12 cellular contexts compared by ENCODE assay signal in the genomic region with DNA sequence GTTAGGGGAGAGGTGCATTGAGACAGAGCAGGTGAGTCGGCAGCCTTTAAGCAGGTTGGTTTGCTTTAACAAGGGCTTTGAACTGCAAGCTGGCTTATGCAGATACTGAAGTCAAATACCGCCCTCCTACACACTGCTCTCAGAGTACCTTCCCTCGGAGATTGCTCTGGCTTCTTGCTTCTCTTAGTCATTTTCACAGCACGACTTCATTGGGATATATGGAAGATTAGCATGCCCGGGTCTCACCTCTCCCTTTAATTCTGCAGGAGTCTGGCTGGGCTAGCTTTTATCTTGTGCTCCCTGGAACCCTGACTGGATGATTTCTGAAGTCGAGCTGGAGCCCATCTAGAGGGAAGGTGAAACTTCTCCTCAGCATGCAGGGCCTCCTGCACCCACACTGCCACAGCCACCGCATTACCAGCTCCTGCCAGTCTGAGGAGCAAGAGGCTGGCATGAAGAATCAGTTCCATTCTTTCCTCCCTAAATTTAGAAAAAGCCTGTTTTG.
DNase-seq lines count a peak whose midpoint lies in the region; ATAC-seq, FAIRE-seq and TF ChIP-seq lines count a peak whose summit lies in the region.
"Had no signal": no experiment of that assay in that cellular context is flagged by ENCODE, and none has a peak within 500 bp of the region (broad histone marks: within the 10 kb centered on the region; RNA-seq: fewer than 3 reads in every experiment).

No MANE protein-coding gene starts in this region.

- intact Hi-C loops in mucosa of descending colon (cut with DNase I, micrococcal nuclease): loop anchor here (10.0 kb wide), 2 partner anchors 162 to 692 kb away; partner anchors contain the start of genes HOXD8 (in 1 of the 2) and HOXD9 (in 1 of the 2)

- H3K36me3 ChIP-seq in mucosa of descending colon (ENCODE audit: low read depth): no peaks in the 10 kb centered on the region

- FAIRE-seq in GM12892 (lab: Jason Lieb, UNC): no peak

- ATAC-seq in mucosa of descending colon (no peak), HG03039 (IDR thresholded peaks at IDR 0.05; ENCODE audit: unreplicated experiment) (no peak)

- no peaks in the 10 kb centered on the region for H3K9me3 ChIP-seq in mucosa of descending colon

- no peak overlapping the region for H3K4me3 ChIP-seq in AG10803 (ENCODE audit: low read length)
- H3K4me3 ChIP-seq in mucosa of descending colon: no peak overlapping the region
- H3K4me3 ChIP-seq: skin epidermis had no signal

- no peaks in the 10 kb centered on the region for H3K4me1 ChIP-seq in mucosa of descending colon (ENCODE audit: low read depth)

- no peak for TF ChIP-seq POLR2A in GM12892 (IDR thresholded peaks at IDR 0.05; ENCODE audit: low read depth, low read length)

- TF ChIP-seq CTCF in AG10803 (conservative IDR thresholded peaks at IDR 0.05; ENCODE audit: low read length) (0 out of 2 replicates have a peak, but pooled peaks have one; percentile 7), GM20000 (IDR thresholded peaks at IDR 0.05; ENCODE audit: extremely low read depth, missing control alignments) (no peak), mucosa of descending colon (IDR thresholded peaks at IDR 0.05) (no peak)

- DNase-seq in AG10803 (ENCODE audit: low read depth) (no peak), GM20000 (ENCODE audit: low spot score) (peak; percentile 10), SK-N-DZ (ENCODE audit: low spot score) (peak; percentile 57), iPS DF 19.7 (ENCODE audit: low read depth, low spot score) (peak; percentile 56), mucosa of descending colon (no peak), GM12892 (ENCODE audit: insufficient read length) (no peak), mesenteric fat pad (ENCODE audit: low spot score) (no peak)
- DNase-seq: activated effector memory CD4-positive, alpha-beta T cell treated with anti-CD3 and anti-CD28 coated beads, Interleukin-2, amount 50 U/mL, for 16 hours; NCI-H774; trophoblast cell had no signal

Comparison
In these comparisons a context has a peak if more than half of its experiments do, and no peak if none do; other contexts are left out.
1. DNase-seq: peak in GM20000 (single experiment), SK-N-DZ (single experiment) and iPS DF 19.7 (single experiment); none in AG10803 (single experiment), mucosa of descending colon (0 of 3), GM12892 (single experiment) and mesenteric fat pad (single experiment).